ENCODE assay signal across 8 cellular contexts in the genomic region with DNA sequence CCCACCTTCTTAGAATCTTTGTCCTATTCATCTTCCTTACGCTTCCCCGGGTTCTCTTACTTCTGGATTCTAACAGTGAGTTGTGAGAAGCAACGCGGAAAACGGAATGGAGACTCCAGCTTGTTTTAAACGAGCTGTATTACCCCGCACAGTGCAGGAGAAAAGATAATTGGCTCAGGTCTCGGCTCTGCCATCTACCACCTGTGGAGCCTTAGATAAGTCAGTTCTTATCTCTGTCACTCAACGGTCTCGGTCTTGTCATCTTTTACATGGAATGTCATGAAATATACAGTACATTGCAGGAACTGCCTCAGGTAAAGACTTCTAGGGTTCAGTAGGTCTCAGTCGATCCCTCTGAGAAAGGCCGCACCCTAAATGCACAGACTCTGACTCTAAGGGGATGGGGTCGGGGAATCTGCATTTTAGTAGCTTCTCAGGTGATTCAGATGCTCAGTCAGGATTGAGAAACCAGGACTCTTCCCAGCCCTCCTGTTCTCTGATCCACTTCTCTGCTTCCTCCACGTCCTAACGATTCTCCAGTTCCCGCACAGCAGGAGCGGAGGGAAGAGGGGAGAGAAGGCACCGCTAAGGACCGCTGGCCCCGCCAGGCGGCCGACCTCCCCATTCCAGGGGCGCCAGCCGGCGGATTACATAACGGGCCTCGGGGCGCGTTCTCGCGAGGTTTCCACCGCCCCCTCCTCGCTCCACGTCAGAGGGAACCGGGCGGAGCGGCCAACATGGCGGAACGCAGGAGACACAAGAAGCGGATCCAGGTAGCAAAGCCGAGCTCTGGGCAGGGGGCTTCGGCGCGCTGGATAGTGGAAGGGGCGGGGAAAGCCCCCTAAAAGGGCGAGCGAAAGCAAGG. TPM values are rescaled to one million over a fixed set of nuclear protein-coding genes. Genes with fewer than 3 reads are reported as not detected.
DNase-seq lines count a peak whose midpoint lies in the region; TF ChIP-seq lines count a peak whose summit lies in the region.

A gene with protein sequence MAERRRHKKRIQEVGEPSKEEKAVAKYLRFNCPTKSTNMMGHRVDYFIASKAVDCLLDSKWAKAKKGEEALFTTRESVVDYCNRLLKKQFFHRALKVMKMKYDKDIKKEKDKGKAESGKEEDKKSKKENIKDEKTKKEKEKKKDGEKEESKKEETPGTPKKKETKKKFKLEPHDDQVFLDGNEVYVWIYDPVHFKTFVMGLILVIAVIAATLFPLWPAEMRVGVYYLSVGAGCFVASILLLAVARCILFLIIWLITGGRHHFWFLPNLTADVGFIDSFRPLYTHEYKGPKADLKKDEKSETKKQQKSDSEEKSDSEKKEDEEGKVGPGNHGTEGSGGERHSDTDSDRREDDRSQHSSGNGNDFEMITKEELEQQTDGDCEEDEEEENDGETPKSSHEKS (plus strand): TSS at position 722 of the 865 bp plus-strand sequence. CDS start 16 bp downstream, at position 738.

- H3K36me3 ChIP-seq in ES-I3 (ENCODE audit: insufficient read depth, low read length) (no peaks in the 10 kb centered on the region; the same call in 1 of the 2 replicates), H7 (replicated peaks; ENCODE audit: control insufficient read depth, insufficient read depth, low read length) (no peaks in the 10 kb centered on the region), Loucy (ENCODE audit: insufficient read depth, low read length) (no peaks in the 10 kb centered on the region), neural cell (ENCODE audit: insufficient read depth, low read length) (no peaks in the 10 kb centered on the region), stomach (peaks cover 0 to 6% (median 0%) of the 10 kb centered on the region in 4 donors)

- H3K27ac ChIP-seq in neural cell (ENCODE audit: low read length) (peak within 1 kb of the TSS; percentile 91), stomach (peak within 1 kb of the TSS; percentile 93 to 99 (median 95))

- H3K4me1 ChIP-seq in ES-I3 (ENCODE audit: insufficient read depth, low read length): peaks cover 11% of the 10 kb centered on the region; the same call in 1 of the 2 replicates
- peaks cover 45% of the 10 kb centered on the region for H3K4me1 ChIP-seq in Loucy (ENCODE audit: insufficient read depth, low read length, poor library complexity, severe bottlenecking)
- peaks cover 10 to 49% (median 35%) of the 10 kb centered on the region in 4 donors for H3K4me1 ChIP-seq in stomach

- DNase-seq in H7: peak; percentile 93
- DNase-seq in activated effector memory CD4-positive, alpha-beta T cell treated with Interleukin-2 at 50 U/mL for 16 hours: peak; percentile 91
- DNase-seq in fibroblast of the conjunctiva (ENCODE audit: low read depth): peak; percentile 75
- DNase-seq in stomach: peak; percentile 96

- H3K4me2 ChIP-seq in Loucy (ENCODE audit: low read depth, low read length, poor library complexity, severe bottlenecking): peak within 1 kb of the TSS; percentile 98
- H3K4me2 ChIP-seq in neural cell (ENCODE audit: low read length): peak within 1 kb of the TSS; percentile 91

- H3K4me3 ChIP-seq in H7 (ENCODE audit: insufficient read depth, low read depth, low read length) (peak within 1 kb of the TSS; percentile 93), Loucy (ENCODE audit: low read length, poor library complexity, severe bottlenecking) (peak within 1 kb of the TSS; percentile 95), neural cell (ENCODE audit: low read length) (peak within 1 kb of the TSS; percentile 88), stomach (peak within 1 kb of the TSS; percentile 67 to 93 (median 80))

- H3K79me2 ChIP-seq in Loucy (ENCODE audit: insufficient read depth, low read length) (peaks cover 44% of the 10 kb centered on the region), neural cell (replicated peaks; ENCODE audit: insufficient read depth, low read length) (peaks cover 44% of the 10 kb centered on the region)

- no peaks in the 10 kb centered on the region for H3K27me3 ChIP-seq in H7 (ENCODE audit: control insufficient read depth, insufficient read depth, low read length)
- H3K27me3 ChIP-seq in Loucy (ENCODE audit: insufficient read depth, low read length, poor library complexity, severe bottlenecking): no peaks in the 10 kb centered on the region
- no peaks in the 10 kb centered on the region for H3K27me3 ChIP-seq in neural cell (ENCODE audit: insufficient read depth, low read depth, low read length)
- H3K27me3 ChIP-seq in stomach: no peaks in the 10 kb centered on the region

- H4K20me1 ChIP-seq in Loucy (ENCODE audit: insufficient read depth, low read length, poor library complexity, severe bottlenecking) (peaks cover 44% of the 10 kb centered on the region), neural cell (ENCODE audit: insufficient read depth) (peaks cover under 1% of the 10 kb centered on the region)

- H3K9ac ChIP-seq in ES-I3 (ENCODE audit: low read depth, low read length) (peak within 1 kb of the TSS; percentile 85), Loucy (ENCODE audit: low read depth, low read length, poor library complexity, severe bottlenecking) (peak within 1 kb of the TSS; percentile 86), neural cell (ENCODE audit: low read length) (peak within 1 kb of the TSS; percentile 95)

- peaks cover 5% of the 10 kb centered on the region; the same call in 1 of the 2 replicates for H3F3A ChIP-seq in Loucy (ENCODE audit: low read depth)
- H3F3A ChIP-seq in neural cell (ENCODE audit: insufficient read depth, low read length, poor library complexity, severe bottlenecking): peaks cover 7% of the 10 kb centered on the region

- peak; percentile 65 for TF ChIP-seq RAD21 in neural cell (conservative IDR thresholded peaks at IDR 0.05)

- H2AFZ ChIP-seq in Loucy (ENCODE audit: low read length) (peak within 1 kb of the TSS; percentile 100), neural cell (ENCODE audit: low read depth, low read length) (peak within 1 kb of the TSS; percentile 77)

- TF ChIP-seq CTCF in Loucy (conservative IDR thresholded peaks at IDR 0.05; ENCODE audit: low read length) (peak; percentile 35), neural cell (IDR thresholded peaks at IDR 0.05; ENCODE audit: poor library complexity, severe bottlenecking) (peak; percentile 69), stomach (IDR thresholded peaks at IDR 0.05) (peak in 5 of 7 experiments; percentile 18 to 71 (median 39))

- peak; percentile 46 for TF ChIP-seq EP300 in neural cell (conservative IDR thresholded peaks at IDR 0.05; ENCODE audit: poor library complexity, severe bottlenecking)
- TF ChIP-seq EP300 in stomach (IDR thresholded peaks at IDR 0.05): no peak

- intact Hi-C loops in stomach (cut with DNase I; ENCODE audit: low total_unique reads): no loop called here

- no peaks in the 10 kb centered on the region for H3K9me3 ChIP-seq in ES-I3 (ENCODE audit: control insufficient read depth, insufficient read depth, low read length)
- H3K9me3 ChIP-seq in Loucy (ENCODE audit: insufficient read depth, low read depth, low read length): no peaks in the 10 kb centered on the region
- no peaks in the 10 kb centered on the region for H3K9me3 ChIP-seq in neural cell (ENCODE audit: low read length)
- H3K9me3 ChIP-seq in stomach: no peaks in the 10 kb centered on the region

- TF ChIP-seq POLR2A in Raji (IDR thresholded peaks at IDR 0.05; ENCODE audit: insufficient read depth, low read depth, low read length) (peak; percentile 86), stomach (IDR thresholded peaks at IDR 0.05) (peak in 2 of 4 donors; percentile 29 to 33)

- WGBS in stomach, 5 donors: 3 to 6% (median 5%) methylated on average over 38 to 47 of the region's 47 CpGs

- H3K9me2 ChIP-seq in Loucy (replicated peaks; ENCODE audit: low read depth, low read length): no peaks in the 10 kb centered on the region
- H3K9me2 ChIP-seq in neural cell (ENCODE audit: insufficient read depth, low read length): no peaks in the 10 kb centered on the region

TF ChIP-seq in neural cell, 6 proteins besides CTCF, POLR2A, EP300 and RAD21:
- TF ChIP-seq TAF1 (IDR thresholded peaks at IDR 0.05; ENCODE audit: low read depth) (peak; percentile 98), EZH2 (IDR thresholded peaks at IDR 0.05; ENCODE audit: borderline replicate concordance, insufficient read depth, low read length, poor library complexity, severe bottlenecking) (no peak), POLR2AphosphoS5 (IDR thresholded peaks at IDR 0.05) (peak; percentile 99), SMC3 (conservative IDR thresholded peaks at IDR 0.05; ENCODE audit: poor library complexity) (peak; percentile 63), MXI1 (conservative IDR thresholded peaks at IDR 0.05; ENCODE audit: poor library complexity, severe bottlenecking) (peak; percentile 30)
- TF ChIP-seq, protein P1, sequence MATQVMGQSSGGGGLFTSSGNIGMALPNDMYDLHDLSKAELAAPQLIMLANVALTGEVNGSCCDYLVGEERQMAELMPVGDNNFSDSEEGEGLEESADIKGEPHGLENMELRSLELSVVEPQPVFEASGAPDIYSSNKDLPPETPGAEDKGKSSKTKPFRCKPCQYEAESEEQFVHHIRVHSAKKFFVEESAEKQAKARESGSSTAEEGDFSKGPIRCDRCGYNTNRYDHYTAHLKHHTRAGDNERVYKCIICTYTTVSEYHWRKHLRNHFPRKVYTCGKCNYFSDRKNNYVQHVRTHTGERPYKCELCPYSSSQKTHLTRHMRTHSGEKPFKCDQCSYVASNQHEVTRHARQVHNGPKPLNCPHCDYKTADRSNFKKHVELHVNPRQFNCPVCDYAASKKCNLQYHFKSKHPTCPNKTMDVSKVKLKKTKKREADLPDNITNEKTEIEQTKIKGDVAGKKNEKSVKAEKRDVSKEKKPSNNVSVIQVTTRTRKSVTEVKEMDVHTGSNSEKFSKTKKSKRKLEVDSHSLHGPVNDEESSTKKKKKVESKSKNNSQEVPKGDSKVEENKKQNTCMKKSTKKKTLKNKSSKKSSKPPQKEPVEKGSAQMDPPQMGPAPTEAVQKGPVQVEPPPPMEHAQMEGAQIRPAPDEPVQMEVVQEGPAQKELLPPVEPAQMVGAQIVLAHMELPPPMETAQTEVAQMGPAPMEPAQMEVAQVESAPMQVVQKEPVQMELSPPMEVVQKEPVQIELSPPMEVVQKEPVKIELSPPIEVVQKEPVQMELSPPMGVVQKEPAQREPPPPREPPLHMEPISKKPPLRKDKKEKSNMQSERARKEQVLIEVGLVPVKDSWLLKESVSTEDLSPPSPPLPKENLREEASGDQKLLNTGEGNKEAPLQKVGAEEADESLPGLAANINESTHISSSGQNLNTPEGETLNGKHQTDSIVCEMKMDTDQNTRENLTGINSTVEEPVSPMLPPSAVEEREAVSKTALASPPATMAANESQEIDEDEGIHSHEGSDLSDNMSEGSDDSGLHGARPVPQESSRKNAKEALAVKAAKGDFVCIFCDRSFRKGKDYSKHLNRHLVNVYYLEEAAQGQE (IDR thresholded peaks at IDR 0.05; ENCODE audit: borderline replicate concordance): peak; percentile 96

RNA-seq across cellular contexts. Expression of the gene that starts here (rescaled TPM):
- 11.9 and 15.7 TPM in 2 replicates for total RNA-seq in H7 (2014; rRNA removed; shearing (Covaris generic))
- polyA plus RNA-seq in neural cell (41.1 and 41.9 TPM in 2 replicates), stomach (100 to 1,000 TPM in 1 of 3 donors, 10 to 100 TPM in 2; 38.1 to 239 (median 80.2) TPM)
- polyA minus RNA-seq in neural cell: 85.2 and 91.9 TPM in 2 replicates
- total RNA-seq in stomach: 10 to 100 TPM; 12.1 to 79.9 (median 45.5) TPM

Comparison
In these comparisons a context has a peak if more than half of its experiments do, and no peak if none do; other contexts are left out.
1. Peak in every context shown above with its lines: DNase-seq, H3K4me3 ChIP-seq and H3K27ac ChIP-seq.